8 cellular contexts compared by ENCODE assay signal in genomic region chr1:226626577-226626956, GRCh38.
DNase-seq lines count a peak whose midpoint lies in the region; ATAC-seq and TF ChIP-seq lines count a peak whose summit lies in the region.

No MANE protein-coding gene starts in this region.

- DNase-seq in C1 segment of cervical spinal cord (lab: John Stamatoyannopoulos, UW) (peak in 10 of 14 donors; percentile 36 to 74 (median 64)), HL-60 (ENCODE audit: low read depth in 1 of 2, low spot score in 1 of 2) (peak; percentile 68 to 74), T follicular helper cell (ENCODE audit: low read depth) (peak; percentile 63), cardiac muscle cell (ENCODE audit: low read depth in 1 of 2, low spot score in 1 of 2) (peak; percentile 62 to 78), aorta (peak; percentile 86 to 92)

- H3K4me1 ChIP-seq in cardiac muscle cell (ENCODE audit: low read depth): no peaks in the 10 kb centered on the region
- H3K4me1 ChIP-seq in rectal smooth muscle tissue (ENCODE audit: control insufficient read depth, insufficient read depth, low read length): peaks cover 14% of the 10 kb centered on the region
- H3K4me1 ChIP-seq in aorta (ENCODE audit: control insufficient read depth in 1 of 2, insufficient read depth in 2 of 2, low read length in 2 of 2): no peaks in the 10 kb centered on the region

- no peaks in the 10 kb centered on the region for H3K9me3 ChIP-seq in cardiac muscle cell (ENCODE audit: low read depth)
- peaks cover 2% of the 10 kb centered on the region for H3K9me3 ChIP-seq in aorta (ENCODE audit: control insufficient read depth, low read length)

- H3K4me3 ChIP-seq in HL-60 (replicated peaks; ENCODE audit: insufficient read depth, low read length): no peak overlapping the region
- H3K4me3 ChIP-seq in cardiac muscle cell: no peak overlapping the region
- peak overlapping the region; percentile 42 for H3K4me3 ChIP-seq in rectal smooth muscle tissue (ENCODE audit: low read length)
- H3K4me3 ChIP-seq in aorta (ENCODE audit: low read length in 2 of 2): no peak overlapping the region

- no peak overlapping the region for H3K9ac ChIP-seq in rectal smooth muscle tissue (ENCODE audit: low read length)

- intact Hi-C loops in aorta (cut with DNase I): loop anchor here in 1 of 2 donors (2.0 kb wide), 1 partner anchor 202 kb away; no protein-coding TSS in a partner anchor

- H3K4me1 Mint-ChIP-seq in activated naive CD8-positive, alpha-beta T cell (ENCODE audit: low read depth): peaks cover 31% of the 10 kb centered on the region

- WGBS in aorta, 2 donors: 1 to 2% methylated on average over 11 of the region's 11 CpGs

- H3K27ac Mint-ChIP-seq in activated naive CD8-positive, alpha-beta T cell: peak overlapping the region; percentile 95

- peak; percentile 73 for ATAC-seq in GM19324 (IDR thresholded peaks at IDR 0.05; ENCODE audit: low FRiP score, unreplicated experiment)
- ATAC-seq in aorta (ENCODE audit: low FRiP score): peak; percentile 94

- H3K4me3 Mint-ChIP-seq in activated naive CD8-positive, alpha-beta T cell: peak overlapping the region; percentile 55

- TF ChIP-seq CTCF in HL-60 (IDR thresholded peaks at IDR 0.05; ENCODE audit: insufficient read depth, low read length): peak; percentile 68
- TF ChIP-seq CTCF in cardiac muscle cell (IDR thresholded peaks at IDR 0.05; ENCODE audit: low read depth, low read length): peak; percentile 95

- no peaks in the 10 kb centered on the region for H3K27me3 ChIP-seq in HL-60 (ENCODE audit: insufficient read depth, poor library complexity, severe bottlenecking)
- H3K27me3 ChIP-seq in cardiac muscle cell: no peaks in the 10 kb centered on the region
- H3K27me3 ChIP-seq in rectal smooth muscle tissue (ENCODE audit: control insufficient read depth, insufficient read depth, low read length): no peaks in the 10 kb centered on the region
- no peaks in the 10 kb centered on the region for H3K27me3 ChIP-seq in aorta (ENCODE audit: control insufficient read depth in 1 of 2, insufficient read depth in 2 of 2, low read length in 1 of 2)

- peaks cover 5% of the 10 kb centered on the region for H3K36me3 Mint-ChIP-seq in activated naive CD8-positive, alpha-beta T cell

- H3K27me3 Mint-ChIP-seq in activated naive CD8-positive, alpha-beta T cell: no peaks in the 10 kb centered on the region

- H3K27ac ChIP-seq in HL-60 (replicated peaks) (no peak overlapping the region), cardiac muscle cell (no peak overlapping the region), rectal smooth muscle tissue (ENCODE audit: low read depth, low read length) (peak overlapping the region; percentile 40), aorta (ENCODE audit: low read depth in 1 of 2, low read length in 2 of 2) (no peak overlapping the region)

- H3K36me3 ChIP-seq in cardiac muscle cell (no peaks in the 10 kb centered on the region), rectal smooth muscle tissue (ENCODE audit: control insufficient read depth, insufficient read depth, low read length) (no peaks in the 10 kb centered on the region), aorta (ENCODE audit: control insufficient read depth in 1 of 2, insufficient read depth in 2 of 2, low read length in 1 of 2) (no peaks in the 10 kb centered on the region)

- H3K9me3 Mint-ChIP-seq in activated naive CD8-positive, alpha-beta T cell (ENCODE audit: low read depth): no peaks in the 10 kb centered on the region
